In genomic region chr22:38164578-38164953, GRCh38 we compare ENCODE assay signal across 1 cellular context.
TF ChIP-seq lines count a peak whose summit lies in the region.

No MANE protein-coding gene starts in this region.

TF ChIP-seq in HCT116, 20 proteins besides CTCF, POLR2A, EP300 and RAD21:
- TF ChIP-seq CEBPB (IDR thresholded peaks at IDR 0.05; ENCODE audit: low read depth): no peak
- TF ChIP-seq EGR1 (IDR thresholded peaks at IDR 0.05; ENCODE audit: low read depth): no peak
- no peak for TF ChIP-seq CBX3 (IDR thresholded peaks at IDR 0.05; ENCODE audit: low read depth)
- no peak for TF ChIP-seq EZH2phosphoT487 (IDR thresholded peaks at IDR 0.05; ENCODE audit: borderline replicate concordance)
- no peak for TF ChIP-seq ZFX (IDR thresholded peaks at IDR 0.05)
- no peak for TF ChIP-seq SIN3A (IDR thresholded peaks at IDR 0.05; ENCODE audit: low read depth)
- TF ChIP-seq ZBTB33 (IDR thresholded peaks at IDR 0.05; ENCODE audit: extremely low read depth, insufficient replicate concordance, low read length): no peak
- no peak for TF ChIP-seq MAX (IDR thresholded peaks at IDR 0.05)
- no peak for TF ChIP-seq SRF (IDR thresholded peaks at IDR 0.05; ENCODE audit: low read depth)
- TF ChIP-seq ELF1 (IDR thresholded peaks at IDR 0.05; ENCODE audit: borderline replicate concordance, low read depth): no peak
- TF ChIP-seq YY1 (IDR thresholded peaks at IDR 0.05; ENCODE audit: extremely low read depth, insufficient replicate concordance, low read depth, low read length): no peak
- TF ChIP-seq EZH2 (IDR thresholded peaks at IDR 0.05): no peak
- TF ChIP-seq ATF3 (IDR thresholded peaks at IDR 0.05): no peak
